8 cellular contexts compared by ENCODE assay signal in genomic region chr6:31128093-31128676, GRCh38. TPM values are rescaled to one million over a fixed set of nuclear protein-coding genes. Genes with fewer than 3 reads are reported as not detected.
DNase-seq lines count a peak whose midpoint lies in the region; ATAC-seq, FAIRE-seq and TF ChIP-seq lines count a peak whose summit lies in the region.

No MANE protein-coding gene starts in this region.

- peaks cover 16% of the 10 kb centered on the region for H3K4me1 ChIP-seq in A673 (ENCODE audit: insufficient read depth, low read length, poor library complexity, severe bottlenecking)
- peaks cover 4 to 61% (median 17%) of the 10 kb centered on the region in 3 donors for H3K4me1 ChIP-seq in esophagus squamous epithelium
- peaks cover 0 to 8% (median 0%) of the 10 kb centered on the region in 4 donors for H3K4me1 ChIP-seq in tibial nerve

- H3K27ac ChIP-seq in A673 (ENCODE audit: low read depth, low read length, poor library complexity, severe bottlenecking) (no peak overlapping the region), esophagus squamous epithelium (no peak overlapping the region), tibial nerve (no peak overlapping the region)

- no peak for TF ChIP-seq EP300 in tibial nerve (IDR thresholded peaks at IDR 0.05)

- H3K4me3 ChIP-seq in A673 (ENCODE audit: low read depth, low read length, poor library complexity, severe bottlenecking) (no peak overlapping the region), esophagus squamous epithelium (no peak overlapping the region), tibial nerve (no peak overlapping the region)

- TF ChIP-seq CTCF in A673 (conservative IDR thresholded peaks at IDR 0.05; ENCODE audit: low read depth, low read length) (peak; percentile 85), esophagus squamous epithelium (IDR thresholded peaks at IDR 0.05) (peak; percentile 63 to 87 (median 77)), omental fat pad (IDR thresholded peaks at IDR 0.05) (peak in 1 of 3 donors; percentile 44), tibial nerve (IDR thresholded peaks at IDR 0.05) (peak; percentile 62 to 87 (median 84))

- BruUV-seq in A673 (replicated peaks; lab: Mats Ljungman, UMichigan): no TSS peak

- peak; percentile 38 for ATAC-seq in omental fat pad (ENCODE audit: low FRiP score)
- no peak for ATAC-seq in HG02759 (IDR thresholded peaks at IDR 0.05; ENCODE audit: unreplicated experiment)

- CTCF ChIA-PET in A673 (lab: Charles Lee): interaction anchor here (0.6 to 1.6 kb wide), 2 partner anchors 9 to 41 kb away, joined by 3 to 6 read pairs; no protein-coding TSS in a partner anchor

- intact Hi-C loops in A673 (cut with micrococcal nuclease; ENCODE audit: unreplicated experiment) (no loop called here), esophagus squamous epithelium (cut with DNase I) (no loop called here)

- no peaks in the 10 kb centered on the region for H3K9me3 ChIP-seq in A673 (ENCODE audit: low read depth, low read length, poor library complexity, severe bottlenecking)
- no peaks in the 10 kb centered on the region for H3K9me3 ChIP-seq in esophagus squamous epithelium
- no peaks in the 10 kb centered on the region for H3K9me3 ChIP-seq in tibial nerve

- no peaks in the 10 kb centered on the region for H3K36me3 ChIP-seq in A673 (ENCODE audit: insufficient read depth, low read length, poor library complexity, severe bottlenecking)
- no peaks in the 10 kb centered on the region for H3K36me3 ChIP-seq in esophagus squamous epithelium
- H3K36me3 ChIP-seq in tibial nerve: no peaks in the 10 kb centered on the region

- peak; percentile 75 for FAIRE-seq in GM12892 (lab: Jason Lieb, UNC)

- WGBS in esophagus squamous epithelium, 2 donors: 3 to 8% methylated on average over 3 to 8 of the region's 8 CpGs
- 11 to 12% methylated on average over 8 of the region's 8 CpGs for WGBS in tibial nerve, 2 donors

- POLR2A ChIA-PET in A673 (lab: Charles Lee; ENCODE audit: low non-redundant PET): no interaction called here

- H3K27me3 ChIP-seq in A673 (replicated peaks; ENCODE audit: insufficient read depth, low read depth, low read length, poor library complexity) (no peaks in the 10 kb centered on the region), esophagus squamous epithelium (peaks cover 0 to 3% (median 0%) of the 10 kb centered on the region in 4 donors), tibial nerve (no peaks in the 10 kb centered on the region)

- DNase-seq in A673 (ENCODE audit: low spot score) (peak; percentile 49), GM12892 (ENCODE audit: insufficient read length) (peak; percentile 54), NCI-H748 (lab: John Stamatoyannopoulos, UW; ENCODE audit: unreplicated experiment) (peak; percentile 73), esophagus squamous epithelium (lab: John Stamatoyannopoulos, UW) (no peak), omental fat pad (ENCODE audit: low spot score) (peak; percentile 70), tibial nerve (ENCODE audit: low spot score in 2 of 2) (peak; percentile 34 to 74)
- peak; percentile 81 for DNase-seq in activated CD8-positive, alpha-beta memory T cell treated with anti-CD3 and anti-CD28 coated beads, Interleukin-2, amount 50 U/mL, for 4 hours

- TF ChIP-seq POLR2A in GM12892 (IDR thresholded peaks at IDR 0.05; ENCODE audit: low read depth, low read length) (no peak), esophagus squamous epithelium (IDR thresholded peaks at IDR 0.05) (no peak), tibial nerve (IDR thresholded peaks at IDR 0.05) (no peak)

RNA-seq across cellular contexts. Expression of gene CDSN, which starts 7.9 kb away (rescaled TPM):
- not detected in 2 replicates for total RNA-seq in A673 (2021)
- polyA plus RNA-seq in GM12892 (2012; ENCODE audit: missing spikeins): not detected
- total RNA-seq in esophagus squamous epithelium: under 1 TPM in 1 of 4 donors, not detected in 3; 0.13 TPM
- total RNA-seq in omental fat pad: not detected
- not detected for total RNA-seq in tibial nerve

RNA-seq across cellular contexts. Expression of gene PSORS1C2, which starts 10.7 kb away (rescaled TPM):
- total RNA-seq in A673 (2021) (not detected in 2 replicates), esophagus squamous epithelium (under 1 TPM in 1 of 4 donors, not detected in 3; 0.91 TPM), omental fat pad (not detected), tibial nerve (not detected)
- polyA plus RNA-seq in GM12892 (2012; ENCODE audit: missing spikeins): not detected

RNA-seq across cellular contexts. Expression of gene PSORS1C1, which starts 13.6 kb away (rescaled TPM):
- 0.74 TPM in 1 of 2 replicates, not detected in the other for total RNA-seq in A673 (2021)
- polyA plus RNA-seq in GM12892 (2012; ENCODE audit: missing spikeins): 1.1 TPM
- 1 to 10 TPM in 3 of 4 donors, under 1 TPM in 1; 0.06 to 2.7 (median 1.2) TPM for total RNA-seq in esophagus squamous epithelium
- total RNA-seq in omental fat pad: 1 to 10 TPM in 3 of 4 donors, under 1 TPM in 1; 0.60 to 1.3 (median 1.3) TPM
- total RNA-seq in tibial nerve: 1 to 10 TPM in 3 of 4 donors, under 1 TPM in 1; 0.42 to 8.5 (median 2.2) TPM

RNA-seq across cellular contexts. Expression of gene C6orf15, which starts 15.8 kb away (rescaled TPM):
- total RNA-seq in A673 (2021) (not detected in 2 replicates), esophagus squamous epithelium (1 to 10 TPM in 1 of 4 donors, not detected in 3; 1.6 TPM), omental fat pad (not detected), tibial nerve (not detected)
- polyA plus RNA-seq in GM12892 (2012; ENCODE audit: missing spikeins): not detected

RNA-seq across cellular contexts. Expression of gene CCHCR1, which starts 29.4 kb away (rescaled TPM):
- 51.7 and 58.0 TPM in 2 replicates for total RNA-seq in A673 (2021)
- polyA plus RNA-seq in GM12892 (2012; ENCODE audit: missing spikeins): 38.9 TPM
- 10 to 100 TPM; 11.9 to 21.1 (median 16.2) TPM for total RNA-seq in esophagus squamous epithelium
- total RNA-seq in omental fat pad: 10 to 100 TPM in 1 of 4 donors, 1 to 10 TPM in 3; 4.6 to 21.1 (median 5.0) TPM
- 10 to 100 TPM; 13.8 to 25.1 (median 18.7) TPM for total RNA-seq in tibial nerve
